Comparison of ENCODE assay signal across 14 cellular contexts in genomic region chr11:724733-725386, GRCh38. TPM values are rescaled to one million over a fixed set of nuclear protein-coding genes. Genes with fewer than 3 reads are reported as not detected.
DNase-seq lines count a peak whose midpoint lies in the region; ATAC-seq and TF ChIP-seq lines count a peak whose summit lies in the region.
"Had no signal": no experiment of that assay in that cellular context is flagged by ENCODE, and none has a peak within 500 bp of the region (broad histone marks: within the 10 kb centered on the region; RNA-seq: fewer than 3 reads in every experiment).

No MANE protein-coding gene starts in this region.

- H3K9ac ChIP-seq in SK-N-SH, result no peak overlapping the region

- peaks cover 37% of the 10 kb centered on the region for H3K27me3 ChIP-seq in SK-N-SH (ENCODE audit: insufficient read depth)

- H3K9me3 Mint-ChIP-seq in activated T-helper 2 cell treated with anti-CD3 and anti-CD28 coated beads, Interferon-gamma antibody, Interleukin-2, Interleukin-4, amounts not matched to agents 10 μg/mL and 5 μg/mL and 100 μg/mL, durations not matched to agents 14 hours and 24 hours and 36 hours, result no peaks in the 10 kb centered on the region
- no peaks in the 10 kb centered on the region for H3K9me3 Mint-ChIP-seq in naive thymus-derived CD8-positive, alpha-beta T cell

- peaks cover 15% of the 10 kb centered on the region for H3K27me3 Mint-ChIP-seq in activated T-helper 2 cell treated with anti-CD3 and anti-CD28 coated beads, Interferon-gamma antibody, Interleukin-2, Interleukin-4, amounts not matched to agents 10 μg/mL and 5 μg/mL and 100 μg/mL, durations not matched to agents 14 hours and 24 hours and 36 hours (ENCODE audit: low read depth)
- peaks cover 4 to 9% (median 5%) of the 10 kb centered on the region in 5 donors for H3K27me3 Mint-ChIP-seq in naive thymus-derived CD8-positive, alpha-beta T cell

- H3K4me3 Mint-ChIP-seq in activated T-helper 2 cell treated with anti-CD3 and anti-CD28 coated beads, Interferon-gamma antibody, Interleukin-2, Interleukin-4, amounts not matched to agents 10 μg/mL and 5 μg/mL and 100 μg/mL, durations not matched to agents 14 hours and 24 hours and 36 hours (ENCODE audit: low read depth), result peak overlapping the region; percentile 76
- peak overlapping the region; percentile 47 to 78 (median 66) for H3K4me3 Mint-ChIP-seq in naive thymus-derived CD8-positive, alpha-beta T cell

- no peaks in the 10 kb centered on the region for H3K36me3 ChIP-seq in SK-N-SH (replicated peaks in 1 of 2; ENCODE audit: control insufficient read depth in 1 of 2, insufficient read depth in 2 of 2, low read length in 1 of 2)

- H3K9me2 ChIP-seq in SK-N-SH, result no peaks in the 10 kb centered on the region

- H3K4me2 ChIP-seq in SK-N-SH, result no peak overlapping the region

- no peak for TF ChIP-seq CTCF in SK-N-SH (IDR thresholded peaks at IDR 0.05)
- TF ChIP-seq CTCF in GM20000 (IDR thresholded peaks at IDR 0.05; ENCODE audit: extremely low read depth, missing control alignments), result no peak

- intact Hi-C loops in activated T-helper 2 cell treated with anti-CD3 and anti-CD28 coated beads, Interferon-gamma antibody, Interleukin-2, Interleukin-4, amounts not matched to agents 10 μg/mL and 5 μg/mL and 100 μg/mL, durations not matched to agents 14 hours and 24 hours and 36 hours (cut with micrococcal nuclease), result loop anchor here (5.0 to 10.0 kb wide), 2 partner anchors 110 to 188 kb away; partner anchors contain the start of genes HRAS, IRF7 and LRRC56

- no peaks in the 10 kb centered on the region for H4K20me1 ChIP-seq in SK-N-SH (ENCODE audit: insufficient read depth)

- TF ChIP-seq RAD21 in SK-N-SH (IDR thresholded peaks at IDR 0.05; ENCODE audit: low read length), result no peak

- WGBS in SK-N-SH (ENCODE audit: low lambda C conversion rate), result 64% methylated on average over 17 of the region's 19 CpGs

- H3K79me2 ChIP-seq in SK-N-SH (ENCODE audit: insufficient read depth), result no peaks in the 10 kb centered on the region

- peak; percentile 34 for DNase-seq in SK-N-SH
- DNase-seq in GM20000 (ENCODE audit: low spot score), result peak; percentile 26
- no peak for DNase-seq in activated T-helper 2 cell treated with anti-CD3 and anti-CD28 coated beads, Interferon-gamma antibody, Interleukin-2, Interleukin-4, amounts not matched to agents 10 μg/mL and 5 μg/mL and 100 μg/mL, durations not matched to agents 14 hours and 24 hours and 36 hours (ENCODE audit: low spot score)
- no peak for DNase-seq in naive thymus-derived CD8-positive, alpha-beta T cell
- no peak for DNase-seq in effector CD4-positive, alpha-beta T cell
- no peak for DNase-seq in NCI-H446 (lab: John Stamatoyannopoulos, UW)
- DNase-seq: activated naive CD4-positive, alpha-beta T cell; cerebellar nuclear complex; esophagus squamous epithelium; NCI-H2171 treated with DMSO at 0.1 percent for 48 hours; nucleus accumbens had no signal

- H3K27ac Mint-ChIP-seq in activated T-helper 2 cell treated with anti-CD3 and anti-CD28 coated beads, Interferon-gamma antibody, Interleukin-2, Interleukin-4, amounts not matched to agents 10 μg/mL and 5 μg/mL and 100 μg/mL, durations not matched to agents 14 hours and 24 hours and 36 hours, result peak overlapping the region; percentile 52
- peak overlapping the region in 5 of 10 donors; percentile 52 to 82 (median 72) for H3K27ac Mint-ChIP-seq in naive thymus-derived CD8-positive, alpha-beta T cell

- no peaks in the 10 kb centered on the region for H3K9me3 ChIP-seq in SK-N-SH
- H3K9me3 ChIP-seq: esophagus squamous epithelium had no signal

- CTCF ChIA-PET in SK-N-SH (lab: Yijun Ruan, JAX), result interaction anchor here (0.9 to 11.8 kb wide), 11 partner anchors 8 to 170 kb away, joined by 3 to 150 read pairs (median 6); partner anchors contain the start of genes DEAF1, TALDO1 and TMEM80

- no peaks in the 10 kb centered on the region for H3K36me3 Mint-ChIP-seq in activated T-helper 2 cell treated with anti-CD3 and anti-CD28 coated beads, Interferon-gamma antibody, Interleukin-2, Interleukin-4, amounts not matched to agents 10 μg/mL and 5 μg/mL and 100 μg/mL, durations not matched to agents 14 hours and 24 hours and 36 hours (ENCODE audit: low read depth)
- peaks cover 0 to 2% (median 0%) of the 10 kb centered on the region in 3 donors for H3K36me3 Mint-ChIP-seq in naive thymus-derived CD8-positive, alpha-beta T cell

- no peak overlapping the region for H2AFZ ChIP-seq in SK-N-SH (ENCODE audit: low read depth)

- POLR2A ChIA-PET in SK-N-SH (lab: Yijun Ruan, JAX), result interaction anchor here (0.6 kb wide), 1 partner anchor 32 kb away, joined by 3 read pairs; no protein-coding TSS in a partner anchor
- POLR2A ChIA-PET in naive thymus-derived CD8-positive, alpha-beta T cell (lab: Charles Lee), result interaction anchor here (1.3 to 10.3 kb wide), 9 partner anchors 16 to 170 kb away, joined by 4 to 109 read pairs (median 9); partner anchors contain the start of genes DEAF1, EPS8L2, LMNTD2 and TALDO1

- H3F3A ChIP-seq in SK-N-SH (replicated peaks; ENCODE audit: insufficient read depth), result peaks cover 9% of the 10 kb centered on the region

- no peak overlapping the region for H3K27ac ChIP-seq in SK-N-SH (ENCODE audit: low read depth in 2 of 2, low read length in 1 of 2)

- peaks cover 8% of the 10 kb centered on the region for H3K4me1 Mint-ChIP-seq in activated T-helper 2 cell treated with anti-CD3 and anti-CD28 coated beads, Interferon-gamma antibody, Interleukin-2, Interleukin-4, amounts not matched to agents 10 μg/mL and 5 μg/mL and 100 μg/mL, durations not matched to agents 14 hours and 24 hours and 36 hours (ENCODE audit: low read depth)
- peaks cover 7 to 32% (median 20%) of the 10 kb centered on the region in 4 donors for H3K4me1 Mint-ChIP-seq in naive thymus-derived CD8-positive, alpha-beta T cell

- H3K4me3 ChIP-seq in SK-N-SH (ENCODE audit: low read depth in 2 of 2, low read length in 1 of 2), result no peak overlapping the region

- ATAC-seq in SK-N-SH treated with all-trans-retinoic acid at 6 μM for 48 hours (no peak), GM19397 (IDR thresholded peaks at IDR 0.05; ENCODE audit: unreplicated experiment) (no peak)
- no peak for ATAC-seq in naive thymus-derived CD8-positive, alpha-beta T cell
- ATAC-seq: HCT116 had no signal

- H3K4me1 ChIP-seq in SK-N-SH (ENCODE audit: control insufficient read depth in 1 of 2, insufficient read depth in 2 of 2, low read depth in 1 of 2, low read length in 1 of 2), result peaks cover 0 to 21% of the 10 kb centered on the region in 2 experiments; a peak in 1 of 4 replicates

- TF ChIP-seq EP300 in SK-N-SH (IDR thresholded peaks at IDR 0.05; ENCODE audit: borderline replicate concordance in 1 of 2, low read depth in 1 of 2, low read length in 1 of 2), result no peak

TF ChIP-seq in SK-N-SH, 30 proteins besides CTCF, POLR2A, EP300 and RAD21:
- TF ChIP-seq EZH2phosphoT487 (IDR thresholded peaks at IDR 0.05; ENCODE audit: borderline replicate concordance, low read depth), result no peak
TF ChIP-seq in SK-N-SH: peak in this region for 0.

TF ChIP-seq in SK-N-SH treated with all-trans-retinoic acid at 6 μM for 48 hours, 23 proteins besides CTCF, POLR2A, EP300 and RAD21:
- no peak for TF ChIP-seq ESRRG (CRISPR knock-in tag; IDR thresholded peaks at IDR 0.05)
- no peak for TF ChIP-seq ZC3H10 (CRISPR knock-in tag; IDR thresholded peaks at IDR 0.05)
- no peak for TF ChIP-seq PPARA (CRISPR knock-in tag; IDR thresholded peaks at IDR 0.05; ENCODE audit: borderline replicate concordance)

RNA-seq across cellular contexts. Expression of gene EPS8L2, which starts 18.8 kb away (rescaled TPM):
- 0.67 and 0.74 TPM in 2 replicates for polyA plus RNA-seq in SK-N-SH (2012; rRNA removed)
- 0.42 and 0.52 TPM in 2 replicates for polyA plus RNA-seq in SK-N-SH (2012; cell fraction: cytosol; rRNA removed)
- 3.7 and 4.3 TPM in 2 replicates for polyA plus RNA-seq in SK-N-SH (2012; cell fraction: nucleus; rRNA removed)
- total RNA-seq in activated T-helper 2 cell treated with anti-CD3 and anti-CD28 coated beads, Interferon-gamma antibody, Interleukin-2, Interleukin-4, amounts not matched to agents 10 μg/mL and 5 μg/mL and 100 μg/mL, durations not matched to agents 14 hours and 24 hours and 36 hours, result 17.8 and 24.6 TPM in 2 replicates
- total RNA-seq in naive thymus-derived CD8-positive, alpha-beta T cell, result 1 to 10 TPM; 8.2 to 9.7 TPM
- 10 to 100 TPM in 2 of 3 donors, 1 to 10 TPM in 1; 9.6 to 20.4 (median 14.8) TPM for polyA plus RNA-seq in naive thymus-derived CD8-positive, alpha-beta T cell

RNA-seq across cellular contexts. Expression of gene TALDO1, which starts 22.4 kb away (rescaled TPM):
- 78.4 and 103 TPM in 2 replicates for polyA plus RNA-seq in SK-N-SH (2012; rRNA removed)
- polyA plus RNA-seq in SK-N-SH (2012; cell fraction: cytosol; rRNA removed), result 84.3 and 95.6 TPM in 2 replicates
- 75.1 and 87.3 TPM in 2 replicates for polyA plus RNA-seq in SK-N-SH (2012; cell fraction: nucleus; rRNA removed)
- total RNA-seq in activated T-helper 2 cell treated with anti-CD3 and anti-CD28 coated beads, Interferon-gamma antibody, Interleukin-2, Interleukin-4, amounts not matched to agents 10 μg/mL and 5 μg/mL and 100 μg/mL, durations not matched to agents 14 hours and 24 hours and 36 hours, result 270 and 275 TPM in 2 replicates
- total RNA-seq in naive thymus-derived CD8-positive, alpha-beta T cell, result 100 to 1,000 TPM; 120 to 124 TPM
- 100 to 1,000 TPM; 160 to 173 (median 166) TPM for polyA plus RNA-seq in naive thymus-derived CD8-positive, alpha-beta T cell

RNA-seq across cellular contexts. Expression of gene TMEM80, which starts 29.2 kb away (rescaled TPM):
- polyA plus RNA-seq in SK-N-SH (2012; rRNA removed), result 40.4 and 51.0 TPM in 2 replicates
- 34.3 and 36.4 TPM in 2 replicates for polyA plus RNA-seq in SK-N-SH (2012; cell fraction: cytosol; rRNA removed)
- polyA plus RNA-seq in SK-N-SH (2012; cell fraction: nucleus; rRNA removed), result 88.5 and 114 TPM in 2 replicates
- total RNA-seq in activated T-helper 2 cell treated with anti-CD3 and anti-CD28 coated beads, Interferon-gamma antibody, Interleukin-2, Interleukin-4, amounts not matched to agents 10 μg/mL and 5 μg/mL and 100 μg/mL, durations not matched to agents 14 hours and 24 hours and 36 hours, result 11.4 and 13.0 TPM in 2 replicates
- total RNA-seq in naive thymus-derived CD8-positive, alpha-beta T cell, result 10 to 100 TPM; 46.0 to 49.2 TPM
- 10 to 100 TPM; 22.2 to 44.6 (median 32.4) TPM for polyA plus RNA-seq in naive thymus-derived CD8-positive, alpha-beta T cell

RNA-seq across cellular contexts. Expression of gene DEAF1, which starts 29.8 kb away (rescaled TPM):
- polyA plus RNA-seq in SK-N-SH (2012; rRNA removed), result 36.0 and 40.6 TPM in 2 replicates
- 19.2 and 27.9 TPM in 2 replicates for polyA plus RNA-seq in SK-N-SH (2012; cell fraction: cytosol; rRNA removed)
- 28.1 and 32.0 TPM in 2 replicates for polyA plus RNA-seq in SK-N-SH (2012; cell fraction: nucleus; rRNA removed)
- total RNA-seq in activated T-helper 2 cell treated with anti-CD3 and anti-CD28 coated beads, Interferon-gamma antibody, Interleukin-2, Interleukin-4, amounts not matched to agents 10 μg/mL and 5 μg/mL and 100 μg/mL, durations not matched to agents 14 hours and 24 hours and 36 hours, result 61.2 and 72.0 TPM in 2 replicates
- 10 to 100 TPM; 46.5 to 51.0 TPM for total RNA-seq in naive thymus-derived CD8-positive, alpha-beta T cell
- polyA plus RNA-seq in naive thymus-derived CD8-positive, alpha-beta T cell, result 10 to 100 TPM; 27.0 to 58.2 (median 27.9) TPM

RNA-seq across cellular contexts. Expression of gene GATD1, which starts 52.4 kb away (rescaled TPM):
- 72.9 and 86.2 TPM in 2 replicates for polyA plus RNA-seq in SK-N-SH (2012; rRNA removed)
- 27.6 and 32.1 TPM in 2 replicates for polyA plus RNA-seq in SK-N-SH (2012; cell fraction: cytosol; rRNA removed)
- polyA plus RNA-seq in SK-N-SH (2012; cell fraction: nucleus; rRNA removed), result 562 and 877 TPM in 2 replicates
- total RNA-seq in activated T-helper 2 cell treated with anti-CD3 and anti-CD28 coated beads, Interferon-gamma antibody, Interleukin-2, Interleukin-4, amounts not matched to agents 10 μg/mL and 5 μg/mL and 100 μg/mL, durations not matched to agents 14 hours and 24 hours and 36 hours, result 68.0 and 75.2 TPM in 2 replicates
- total RNA-seq in naive thymus-derived CD8-positive, alpha-beta T cell, result 10 to 100 TPM; 57.0 to 65.6 TPM
- polyA plus RNA-seq in naive thymus-derived CD8-positive, alpha-beta T cell, result 10 to 100 TPM in 2 of 3 donors, 1 to 10 TPM in 1; 7.2 to 20.7 (median 12.8) TPM

Comparison
In these comparisons a context has a peak if more than half of its experiments do, and no peak if none do; other contexts are left out.
1. DNase-seq: peak in SK-N-SH (single experiment) and GM20000 (single experiment); none in activated T-helper 2 cell treated with anti-CD3 and anti-CD28 coated beads, Interferon-gamma antibody, Interleukin-2, Interleukin-4, amounts not matched to agents 10 μg/mL and 5 μg/mL and 100 μg/mL, durations not matched to agents 14 hours and 24 hours and 36 hours (single experiment), naive thymus-derived CD8-positive, alpha-beta T cell (0 of 10), effector CD4-positive, alpha-beta T cell (single experiment) and NCI-H446 (0 of 2).